10 cellular contexts compared by ENCODE assay signal in genomic region chr7:50730459-50731400, GRCh38. TPM values are rescaled to one million over a fixed set of nuclear protein-coding genes. Genes with fewer than 3 reads are reported as not detected.
DNase-seq lines count a peak whose midpoint lies in the region; ATAC-seq and TF ChIP-seq lines count a peak whose summit lies in the region.
"Had no signal": no experiment of that assay in that cellular context is flagged by ENCODE, and none has a peak within 500 bp of the region (broad histone marks: within the 10 kb centered on the region; RNA-seq: fewer than 3 reads in every experiment).

No MANE protein-coding gene starts in this region.

- POLR2A ChIA-PET in GM10248 (lab: Yijun Ruan, JAX), result no interaction called here

- DNase-seq in Ammon's horn (ENCODE audit: low spot score) (peak; percentile 18), glutamatergic neuron (no peak), omental fat pad (ENCODE audit: low spot score) (no peak), GM10248 (ENCODE audit: extremely low spot score) (no peak), NCI-H2171 (lab: John Stamatoyannopoulos, UW) (no peak)
- DNase-seq: activated naive CD4-positive, alpha-beta T cell treated with anti-CD3 and anti-CD28 coated beads, Interleukin-2, amount 10 ng/mL, durations not matched to agents 7 days and 5 days had no signal

- TF ChIP-seq CTCF in glutamatergic neuron (IDR thresholded peaks at IDR 0.05; ENCODE audit: partially characterized antibody, unreplicated experiment) (no peak), omental fat pad (IDR thresholded peaks at IDR 0.05) (no peak), GM10248 (IDR thresholded peaks at IDR 0.05; ENCODE audit: control extremely low read depth, extremely low read depth, low read depth, missing control alignments) (no peak)

- CTCF ChIA-PET in GM10248 (lab: Yijun Ruan, JAX), result interaction anchor here (1.7 kb wide), 1 partner anchor 22 kb away, joined by 4 read pairs; no protein-coding TSS in a partner anchor

- H3K4me3 Mint-ChIP-seq in glutamatergic neuron (ENCODE audit: unreplicated experiment), result peak overlapping the region; percentile 15
- H3K4me3 Mint-ChIP-seq: activated naive CD4-positive, alpha-beta T cell treated with anti-CD3 and anti-CD28 coated beads, Interleukin-2, amount 10 ng/mL, durations not matched to agents 7 days and 5 days; nephron had no signal

- peaks cover 2% of the 10 kb centered on the region for H3K27me3 Mint-ChIP-seq in glutamatergic neuron (ENCODE audit: unreplicated experiment)

- peak; percentile 43 for ATAC-seq in SK-N-SH treated with all-trans-retinoic acid at 6 μM for 48 hours
- ATAC-seq in omental fat pad (ENCODE audit: low FRiP score), result peak; percentile 20
- ATAC-seq in HG02885 (IDR thresholded peaks at IDR 0.05; ENCODE audit: poor library complexity, unreplicated experiment), result no peak
- ATAC-seq in HG03139 (IDR thresholded peaks at IDR 0.05; ENCODE audit: unreplicated experiment), result no peak

- H3K36me3 Mint-ChIP-seq in glutamatergic neuron (ENCODE audit: unreplicated experiment), result peaks cover 7% of the 10 kb centered on the region
- H3K36me3 Mint-ChIP-seq: activated naive CD4-positive, alpha-beta T cell treated with anti-CD3 and anti-CD28 coated beads, Interleukin-2, amount 10 ng/mL, durations not matched to agents 7 days and 5 days had no signal

- no peak overlapping the region for H3K27ac Mint-ChIP-seq in glutamatergic neuron (ENCODE audit: unreplicated experiment)
- H3K27ac Mint-ChIP-seq: activated naive CD4-positive, alpha-beta T cell treated with anti-CD3 and anti-CD28 coated beads, Interleukin-2, amount 10 ng/mL, durations not matched to agents 7 days and 5 days; nephron had no signal

- peaks cover 28% of the 10 kb centered on the region for H3K4me1 Mint-ChIP-seq in glutamatergic neuron (ENCODE audit: low read depth, unreplicated experiment)
- H3K4me1 Mint-ChIP-seq: nephron had no signal

- peaks cover 5% of the 10 kb centered on the region for H3K9me3 Mint-ChIP-seq in glutamatergic neuron (ENCODE audit: unreplicated experiment)
- H3K9me3 Mint-ChIP-seq: activated naive CD4-positive, alpha-beta T cell treated with anti-CD3 and anti-CD28 coated beads, Interleukin-2, amount 10 ng/mL, durations not matched to agents 7 days and 5 days had no signal

TF ChIP-seq in SK-N-SH treated with all-trans-retinoic acid at 6 μM for 48 hours, 23 proteins besides CTCF, POLR2A, EP300 and RAD21:
- TF ChIP-seq ZC3H10 (CRISPR knock-in tag; IDR thresholded peaks at IDR 0.05) (no peak), TSHZ2 (CRISPR knock-in tag; IDR thresholded peaks at IDR 0.05) (no peak), PATZ1 (CRISPR knock-in tag; IDR thresholded peaks at IDR 0.05; ENCODE audit: borderline replicate concordance) (no peak), RARB (CRISPR knock-in tag; IDR thresholded peaks at IDR 0.05) (no peak), BACH2 (CRISPR knock-in tag; IDR thresholded peaks at IDR 0.05; ENCODE audit: borderline replicate concordance) (no peak), TOX (CRISPR knock-in tag; IDR thresholded peaks at IDR 0.05; ENCODE audit: borderline replicate concordance) (no peak), ZNF70 (CRISPR knock-in tag; IDR thresholded peaks at IDR 0.05) (no peak), ARNTL (CRISPR knock-in tag; IDR thresholded peaks at IDR 0.05; ENCODE audit: borderline replicate concordance, low read depth) (no peak), ESRRG (CRISPR knock-in tag; IDR thresholded peaks at IDR 0.05) (no peak), ZNF8 (CRISPR knock-in tag; IDR thresholded peaks at IDR 0.05) (no peak), CREB5 (CRISPR knock-in tag; IDR thresholded peaks at IDR 0.05; ENCODE audit: low read depth) (no peak), POU6F1 (CRISPR knock-in tag; IDR thresholded peaks at IDR 0.05; ENCODE audit: borderline replicate concordance, low read depth) (no peak), ZNF565 (CRISPR knock-in tag; conservative IDR thresholded peaks at IDR 0.05; ENCODE audit: low read depth) (no peak), CSDC2 (CRISPR knock-in tag; IDR thresholded peaks at IDR 0.05) (no peak)

RNA-seq across cellular contexts. Expression of gene GRB10, which starts 52.0 kb away (rescaled TPM):
- total RNA-seq in glutamatergic neuron (ENCODE audit: unreplicated experiment) (182 TPM), omental fat pad (100 to 1,000 TPM in 1 of 4 donors, 10 to 100 TPM in 3; 64.6 to 100 (median 75.3) TPM)

Comparison
In these comparisons a context has a peak if more than half of its experiments do, and no peak if none do; other contexts are left out.
1. ATAC-seq: peak in SK-N-SH treated with all-trans-retinoic acid at 6 μM for 48 hours (single experiment) and omental fat pad (single experiment); none in HG02885 (single experiment) and HG03139 (single experiment).